20 cellular contexts compared by ENCODE assay signal in the genomic region with DNA sequence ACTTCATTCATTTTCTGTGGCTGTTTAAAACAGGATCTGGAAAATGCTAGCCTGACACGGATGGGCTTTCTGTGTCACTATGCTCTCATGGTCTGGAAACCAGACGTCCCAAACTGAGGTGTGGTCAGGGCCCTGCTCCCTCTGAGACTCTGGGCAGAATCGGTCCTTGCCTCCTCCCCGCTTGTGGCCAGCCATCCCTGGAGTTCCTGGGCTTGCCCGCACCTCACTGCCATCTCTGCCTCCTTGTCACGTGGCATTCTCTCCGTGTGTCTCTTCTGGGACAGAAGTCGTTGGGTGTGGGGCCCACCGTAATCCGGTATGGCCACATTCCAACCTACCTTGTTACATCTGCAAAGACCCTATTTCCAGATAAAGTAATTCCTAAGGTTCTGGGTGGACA. TPM values are rescaled to one million over a fixed set of nuclear protein-coding genes. Genes with fewer than 3 reads are reported as not detected.
DNase-seq lines count a peak whose midpoint lies in the region; ATAC-seq and TF ChIP-seq lines count a peak whose summit lies in the region.
"Had no signal": no experiment of that assay in that cellular context is flagged by ENCODE, and none has a peak within 500 bp of the region (broad histone marks: within the 10 kb centered on the region; RNA-seq: fewer than 3 reads in every experiment).

No MANE protein-coding gene starts in this region.

- no peaks in the 10 kb centered on the region for H3K36me3 ChIP-seq in right atrium auricular region
- no peaks in the 10 kb centered on the region for H3K36me3 ChIP-seq in lower lobe of right lung
- H3K36me3 ChIP-seq in sigmoid colon, result no peaks in the 10 kb centered on the region
- no peaks in the 10 kb centered on the region for H3K36me3 ChIP-seq in esophagus squamous epithelium
- H3K36me3 ChIP-seq: BE2C had no signal

- peaks cover 0 to 6% of the 10 kb centered on the region in 2 donors for H3K27me3 ChIP-seq in right atrium auricular region
- peaks cover 50% of the 10 kb centered on the region for H3K27me3 ChIP-seq in lower lobe of right lung (ENCODE audit: low read depth)
- peaks cover 14 to 82% (median 47%) of the 10 kb centered on the region in 3 donors for H3K27me3 ChIP-seq in sigmoid colon
- peaks cover 0 to 93% (median 0%) of the 10 kb centered on the region in 4 donors for H3K27me3 ChIP-seq in esophagus squamous epithelium
- H3K27me3 ChIP-seq: BE2C had no signal

- no peak overlapping the region for H3K4me3 Mint-ChIP-seq in chondrocyte (ENCODE audit: unreplicated experiment)
- no peak overlapping the region for H3K4me3 Mint-ChIP-seq in activated CD4-positive, alpha-beta memory T cell treated with anti-CD3 and anti-CD28 coated beads, Interleukin-2, amount 10 ng/mL, durations not matched to agents 7 days and 5 days
- H3K4me3 Mint-ChIP-seq: CD14-positive monocyte; CD8-positive, alpha-beta T cell; HFFc6 had no signal

- peaks cover 26% of the 10 kb centered on the region for H3K9me3 Mint-ChIP-seq in chondrocyte (ENCODE audit: low read depth)
- H3K9me3 Mint-ChIP-seq in activated CD4-positive, alpha-beta memory T cell treated with anti-CD3 and anti-CD28 coated beads, Interleukin-2, amount 10 ng/mL, durations not matched to agents 7 days and 5 days, result peaks cover 18% of the 10 kb centered on the region

- no peak overlapping the region for H3K27ac ChIP-seq in right atrium auricular region
- H3K27ac ChIP-seq in lower lobe of right lung, result no peak overlapping the region
- no peak overlapping the region for H3K27ac ChIP-seq in sigmoid colon
- H3K27ac ChIP-seq in esophagus squamous epithelium, result no peak overlapping the region
- H3K27ac ChIP-seq: A549 had no signal

- H3K4me1 ChIP-seq in right atrium auricular region (peaks cover 0 to 9% of the 10 kb centered on the region in 2 donors), lower lobe of right lung (no peaks in the 10 kb centered on the region), sigmoid colon (peaks cover 0 to 16% (median 13%) of the 10 kb centered on the region in 4 donors), esophagus squamous epithelium (peaks cover 0 to 13% (median 0%) of the 10 kb centered on the region in 3 donors)
- H3K4me1 ChIP-seq: A549, BE2C had no signal

- no peak for TF ChIP-seq EP300 in sigmoid colon (IDR thresholded peaks at IDR 0.05)

- TF ChIP-seq POLR2A in sigmoid colon (IDR thresholded peaks at IDR 0.05), result no peak
- TF ChIP-seq POLR2A in esophagus squamous epithelium (IDR thresholded peaks at IDR 0.05), result no peak

- TF ChIP-seq CTCF in right atrium auricular region (IDR thresholded peaks at IDR 0.05), result no peak
- no peak for TF ChIP-seq CTCF in chondrocyte (IDR thresholded peaks at IDR 0.05)
- no peak for TF ChIP-seq CTCF in lower lobe of right lung (IDR thresholded peaks at IDR 0.05)
- TF ChIP-seq CTCF in sigmoid colon (IDR thresholded peaks at IDR 0.05), result no peak
- no peak for TF ChIP-seq CTCF in esophagus squamous epithelium (IDR thresholded peaks at IDR 0.05)

- DNase-seq in cardiac septum (ENCODE audit: low spot score), result peak; percentile 47
- DNase-seq in right atrium auricular region (ENCODE audit: low spot score), result no peak
- peak; percentile 53 for DNase-seq in chondrocyte (ENCODE audit: low spot score)
- peak; percentile 33 for DNase-seq in lower lobe of right lung
- peak; percentile 37 for DNase-seq in sigmoid colon
- no peak for DNase-seq in activated CD4-positive, alpha-beta memory T cell treated with anti-CD3 and anti-CD28 coated beads, Interleukin-2, amount 10 ng/mL, durations not matched to agents 7 days and 5 days
- DNase-seq in esophagus squamous epithelium (lab: John Stamatoyannopoulos, UW), result no peak
- DNase-seq: BE2C; CD8-positive, alpha-beta T cell; COR-L47; DMS53; GF-D8; HCEC 1CT; HFFc6 had no signal

- no peaks in the 10 kb centered on the region for H3K4me1 Mint-ChIP-seq in chondrocyte (ENCODE audit: low read depth)
- no peaks in the 10 kb centered on the region for H3K4me1 Mint-ChIP-seq in activated CD4-positive, alpha-beta memory T cell treated with anti-CD3 and anti-CD28 coated beads, Interleukin-2, amount 10 ng/mL, durations not matched to agents 7 days and 5 days
- H3K4me1 Mint-ChIP-seq: CD14-positive monocyte had no signal

- no peak overlapping the region for H3K4me3 ChIP-seq in right atrium auricular region
- no peak overlapping the region for H3K4me3 ChIP-seq in lower lobe of right lung
- H3K4me3 ChIP-seq in sigmoid colon, result no peak overlapping the region
- no peak overlapping the region for H3K4me3 ChIP-seq in esophagus squamous epithelium
- H3K4me3 ChIP-seq: A549 had no signal

- H3K36me3 Mint-ChIP-seq in chondrocyte (ENCODE audit: low read depth), result no peaks in the 10 kb centered on the region
- no peaks in the 10 kb centered on the region for H3K36me3 Mint-ChIP-seq in activated CD4-positive, alpha-beta memory T cell treated with anti-CD3 and anti-CD28 coated beads, Interleukin-2, amount 10 ng/mL, durations not matched to agents 7 days and 5 days (ENCODE audit: low read depth)
- H3K36me3 Mint-ChIP-seq: CD14-positive monocyte; CD8-positive, alpha-beta T cell had no signal

- H3K27me3 Mint-ChIP-seq in chondrocyte (ENCODE audit: low read depth), result peaks cover 7% of the 10 kb centered on the region
- no peaks in the 10 kb centered on the region for H3K27me3 Mint-ChIP-seq in activated CD4-positive, alpha-beta memory T cell treated with anti-CD3 and anti-CD28 coated beads, Interleukin-2, amount 10 ng/mL, durations not matched to agents 7 days and 5 days

- intact Hi-C loops in cardiac septum (cut with DNase I), result no loop called here
- intact Hi-C loops in lower lobe of right lung (cut with DNase I), result no loop called here
- intact Hi-C loops in sigmoid colon (cut with DNase I), result loop anchor here (5.0 kb wide), 1 partner anchor 311 kb away; no protein-coding TSS in a partner anchor
- intact Hi-C loops in esophagus squamous epithelium (cut with DNase I), result loop anchor here (5.0 kb wide), 1 partner anchor 416 kb away; no protein-coding TSS in a partner anchor

- H3K9me3 ChIP-seq in right atrium auricular region (peaks cover 4 to 6% of the 10 kb centered on the region in 2 donors), lower lobe of right lung (peaks cover 16% of the 10 kb centered on the region), sigmoid colon (peaks cover 0 to 18% (median 2%) of the 10 kb centered on the region in 4 donors), esophagus squamous epithelium (peaks cover 0 to 24% (median 13%) of the 10 kb centered on the region in 3 donors)
- H3K9me3 ChIP-seq: A549, BE2C had no signal

- CTCF ChIA-PET in activated CD4-positive, alpha-beta memory T cell treated with anti-CD3 and anti-CD28 coated beads, Interleukin-2, amount 10 ng/mL, durations not matched to agents 7 days and 5 days (lab: Charles Lee), result no interaction called here

- H3K27ac Mint-ChIP-seq in chondrocyte (ENCODE audit: unreplicated experiment), result no peak overlapping the region
- no peak overlapping the region for H3K27ac Mint-ChIP-seq in activated CD4-positive, alpha-beta memory T cell treated with anti-CD3 and anti-CD28 coated beads, Interleukin-2, amount 10 ng/mL, durations not matched to agents 7 days and 5 days
- H3K27ac Mint-ChIP-seq: CD14-positive monocyte; CD8-positive, alpha-beta T cell; HFFc6 had no signal

- POLR2A ChIA-PET in activated CD4-positive, alpha-beta memory T cell treated with anti-CD3 and anti-CD28 coated beads, Interleukin-2, amount 10 ng/mL, durations not matched to agents 7 days and 5 days (lab: Charles Lee), result no interaction called here

- WGBS in sigmoid colon, 2 donors, result 81 to 89% methylated on average over 10 of the region's 10 CpGs
- WGBS in esophagus squamous epithelium, 2 donors, result 83 to 84% methylated on average over 10 of the region's 10 CpGs

- ATAC-seq in lower lobe of right lung, result no peak
- no peak for ATAC-seq in GM21723 (IDR thresholded peaks at IDR 0.05; ENCODE audit: unreplicated experiment)
- ATAC-seq: A549; CD8-positive, alpha-beta T cell; HepG2 had no signal

RNA-seq across cellular contexts. Expression of a gene that starts 10.1 kb away (rescaled TPM):
- total RNA-seq in cardiac septum, result not detected
- not detected for total RNA-seq in right atrium auricular region
- not detected in 3 replicates for total RNA-seq in chondrocyte
- total RNA-seq in lower lobe of right lung, result not detected
- total RNA-seq in sigmoid colon, result not detected
- not detected for polyA plus RNA-seq in sigmoid colon
- total RNA-seq in activated CD4-positive, alpha-beta memory T cell treated with anti-CD3 and anti-CD28 coated beads, Interleukin-2, amount 10 ng/mL, durations not matched to agents 7 days and 5 days, result not detected
- not detected for total RNA-seq in esophagus squamous epithelium
- total RNA-seq: CD8-positive, alpha-beta T cell; H4; HepG2; HFFc6 had no signal
- polyA plus RNA-seq: A549, AG04450, CD14-positive monocyte, HepG2 had no signal

RNA-seq across cellular contexts. Expression of a gene that starts 57.9 kb away (rescaled TPM):
- total RNA-seq in cardiac septum (12.9 TPM), right atrium auricular region (1 to 10 TPM in 1 of 2 donors, under 1 TPM in 1; 0.22 to 3.3 TPM), chondrocyte (10.4 to 19.0 TPM (median 18.3 TPM) in 3 replicates), lower lobe of right lung (19.2 TPM), sigmoid colon (1 to 10 TPM in 1 of 4 donors, under 1 TPM in 3; 0.14 to 1.1 (median 0.60) TPM), esophagus squamous epithelium (under 1 TPM; 0.08 to 0.19 (median 0.12) TPM)
- polyA plus RNA-seq in sigmoid colon, result 1 to 10 TPM in 1 of 3 donors, under 1 TPM in 2; under 0.01 to 1.7 (median 0.46) TPM
- total RNA-seq in activated CD4-positive, alpha-beta memory T cell treated with anti-CD3 and anti-CD28 coated beads, Interleukin-2, amount 10 ng/mL, durations not matched to agents 7 days and 5 days, result under 1 TPM; 0.03 to 0.20 TPM
- total RNA-seq: CD8-positive, alpha-beta T cell; HFFc6 had no signal
- polyA plus RNA-seq: CD14-positive monocyte had no signal

Comparison
In these comparisons a context has a peak if more than half of its experiments do, and no peak if none do; other contexts are left out.
1. DNase-seq: peak in cardiac septum (single experiment), chondrocyte (single experiment), lower lobe of right lung (single experiment) and sigmoid colon (single experiment); none in right atrium auricular region (single experiment), activated CD4-positive, alpha-beta memory T cell treated with anti-CD3 and anti-CD28 coated beads, Interleukin-2, amount 10 ng/mL, durations not matched to agents 7 days and 5 days (single experiment) and esophagus squamous epithelium (single experiment).
2. intact Hi-C loops: an anchor here in sigmoid colon (5.0 kb wide) and esophagus squamous epithelium (5.0 kb wide); none called in cardiac septum and lower lobe of right lung.